Comparison of ENCODE assay signal across 1 cellular context in genomic region chr6:63525186-63525878, GRCh38.
TF ChIP-seq lines count a peak whose summit lies in the region.

No MANE protein-coding gene starts in this region.

TF ChIP-seq in GM12878, 131 proteins besides CTCF, POLR2A, EP300 and RAD21 (continued from another document):
- TF ChIP-seq WRNIP1 (IDR thresholded peaks at IDR 0.05; ENCODE audit: borderline replicate concordance, low read depth, low read length) (no peak), RUNX3 (IDR thresholded peaks at IDR 0.05; ENCODE audit: low read length) (peak; percentile 41), GABPA (IDR thresholded peaks at IDR 0.05; ENCODE audit: low read depth) (peak; percentile 70), ZBTB4 (CRISPR knock-in tag; IDR thresholded peaks at IDR 0.05) (no peak), CREB1 (IDR thresholded peaks at IDR 0.05; ENCODE audit: low read depth) (peak; percentile 66), ETV6 (conservative IDR thresholded peaks at IDR 0.05 in 1 of 2, IDR thresholded peaks at IDR 0.05 in 1 of 2; ENCODE audit: borderline replicate concordance in 1 of 2, low read depth in 1 of 2) (no peak), SRF (IDR thresholded peaks at IDR 0.05; ENCODE audit: low read depth in 2 of 2, low read length in 2 of 2) (peak; percentile 58 to 92), TCF7 (IDR thresholded peaks at IDR 0.05; ENCODE audit: borderline replicate concordance) (no peak), ZNF274 (IDR thresholded peaks at IDR 0.05; ENCODE audit: insufficient read depth, insufficient read length) (no peak), RELB (IDR thresholded peaks at IDR 0.05; ENCODE audit: low read depth) (0 out of 2 replicates have a peak, but pooled peaks have one; percentile 27), IKZF1 (conservative IDR thresholded peaks at IDR 0.05) (0 out of 2 replicates have a peak, but pooled peaks have one; percentile 15), EED (IDR thresholded peaks at IDR 0.05; ENCODE audit: low read depth) (0 out of 2 replicates have a peak, but pooled peaks have one; percentile 27)
